8 cellular contexts compared by ENCODE assay signal in genomic region chr19:4246767-4247593, GRCh38. TPM values are rescaled to one million over a fixed set of nuclear protein-coding genes. Genes with fewer than 3 reads are reported as not detected.
DNase-seq lines count a peak whose midpoint lies in the region; ATAC-seq and TF ChIP-seq lines count a peak whose summit lies in the region.

TSS of gene YJU2 (plus strand) at chr19:4247080. CDS start at chr19:4247147, 67 bp downstream.

- peaks cover 38% of the 10 kb centered on the region for H3K36me3 ChIP-seq in CD4-positive, alpha-beta memory T cell (ENCODE audit: insufficient read depth, low read length)
- peaks cover 4 to 29% (median 18%) of the 10 kb centered on the region in 4 donors for H3K36me3 ChIP-seq in liver (ENCODE audit: control insufficient read depth in 4 of 4, insufficient read depth in 3 of 4, low read depth in 1 of 4, low read length in 3 of 4)

- peaks cover 6 to 31% (median 20%) of the 10 kb centered on the region in 4 donors for H3K4me1 Mint-ChIP-seq in CD4-positive, alpha-beta memory T cell

- DNase-seq in CD4-positive, alpha-beta memory T cell = peak; percentile 98 to 100 (median 99)
- DNase-seq in NCI-H82 (lab: John Stamatoyannopoulos, UW) (peak; percentile 100), dorsolateral prefrontal cortex (peak; percentile 82 to 98 (median 95))
- DNase-seq in activated CD4-positive, alpha-beta T cell treated with anti-CD3 and anti-CD28 coated beads, Interleukin-2, amount 50 U/mL, for 48 hours = peak; percentile 99
- peak; percentile 100 for DNase-seq in stimulated activated CD4-positive, alpha-beta T cell treated with anti-CD3 and anti-CD28 coated beads, Interleukin-4, amount 100 ng/mL, for 24 hours

- peaks cover 26 to 37% of the 10 kb centered on the region in 2 donors for H3K36me3 Mint-ChIP-seq in CD4-positive, alpha-beta memory T cell

- H3K4me3 Mint-ChIP-seq in CD4-positive, alpha-beta memory T cell = peak within 1 kb of the TSS; percentile 91 to 98 (median 96)

- POLR2A ChIA-PET in CD4-positive, alpha-beta memory T cell (lab: Charles Lee; ENCODE audit: partially characterized antibody) = interaction anchor here (0.7 to 3.2 kb wide), 30 partner anchors 10 to 1406 kb away, joined by 3 to 36 read pairs (median 4); partner anchors contain the start of genes CHAF1A, DPP9, EEF2 and HDGFL2

- H3K9me3 ChIP-seq in CD4-positive, alpha-beta memory T cell (ENCODE audit: control insufficient read depth in 1 of 2, low read length in 2 of 2) = no peaks in the 10 kb centered on the region
- peaks cover 0 to 1% (median under 1%) of the 10 kb centered on the region in 4 donors for H3K9me3 ChIP-seq in liver (ENCODE audit: control insufficient read depth in 4 of 4, low read length in 3 of 4)

- H3K27me3 Mint-ChIP-seq in CD4-positive, alpha-beta memory T cell = peaks cover 0 to 2% of the 10 kb centered on the region in 2 donors

- peak within 1 kb of the TSS; percentile 48 to 100 for H3K9ac ChIP-seq in liver (ENCODE audit: low read depth in 1 of 2, low read length in 2 of 2)

- H3K27me3 ChIP-seq in CD4-positive, alpha-beta memory T cell (ENCODE audit: insufficient read depth, low read length) = no peaks in the 10 kb centered on the region
- H3K27me3 ChIP-seq in dorsolateral prefrontal cortex = no peaks in the 10 kb centered on the region
- H3K27me3 ChIP-seq in liver (ENCODE audit: control insufficient read depth in 4 of 4, insufficient read depth in 4 of 4, low read length in 3 of 4) = no peaks in the 10 kb centered on the region

- H3K4me1 ChIP-seq in CD4-positive, alpha-beta memory T cell (ENCODE audit: insufficient read depth, low read length) = peaks cover 16% of the 10 kb centered on the region
- peaks cover 0 to 15% (median 10%) of the 10 kb centered on the region in 4 donors for H3K4me1 ChIP-seq in liver (ENCODE audit: control insufficient read depth in 4 of 4, insufficient read depth in 4 of 4, low read length in 3 of 4)

- WGBS in liver = under 1% methylated on average over 45 of the region's 45 CpGs

- H3K9me3 Mint-ChIP-seq in CD4-positive, alpha-beta memory T cell = peaks cover 0 to 12% (median 5%) of the 10 kb centered on the region in 8 donors

- CTCF ChIA-PET in CD4-positive, alpha-beta memory T cell (lab: Charles Lee; ENCODE audit: partially characterized antibody) = interaction anchor here (0.7 to 1.1 kb wide), 6 partner anchors 20 to 224 kb away, joined by 3 to 6 read pairs (median 3); partner anchors contain the start of gene SH3GL1

- TF ChIP-seq CTCF in dorsolateral prefrontal cortex (IDR thresholded peaks at IDR 0.05 in 54 of 56, conservative IDR thresholded peaks at IDR 0.05 in 2 of 56; ENCODE audit: low read depth in 1 of 56, partially characterized antibody in 56 of 56) (peak; percentile 35 to 74 (median 60)), liver (IDR thresholded peaks at IDR 0.05; ENCODE audit: low read depth, low read length, missing input control) (peak; percentile 28)

- H3K27ac Mint-ChIP-seq in CD4-positive, alpha-beta memory T cell = peak within 1 kb of the TSS; percentile 97 to 100 (median 99)

- peak; percentile 36 to 63 for TF ChIP-seq RAD21 in liver (IDR thresholded peaks at IDR 0.05)

- ATAC-seq in GM19438 (IDR thresholded peaks at IDR 0.05; ENCODE audit: low read depth, unreplicated experiment) (peak; percentile 80), HG03575 (IDR thresholded peaks at IDR 0.05; ENCODE audit: extremely low read depth, insufficient number of reproducible peaks, low FRiP score, unreplicated experiment) (peak; percentile 45)

- intact Hi-C loops in CD4-positive, alpha-beta memory T cell (cut with micrococcal nuclease) = loop anchor here (1.0 kb wide), 7 partner anchors 65 to 240 kb away; partner anchors contain the start of genes ANKRD24, CHAF1A, MPND and PIAS4
- intact Hi-C loops in dorsolateral prefrontal cortex (cut with DNase I) = loop anchor here in 1 of 2 donors (2.0 to 5.0 kb wide), 3 partner anchors 96 to 225 kb away; partner anchors contain the start of genes HDGFL2, MPND and UBXN6

- peak within 1 kb of the TSS; percentile 88 to 89 for H3K4me3 ChIP-seq in CD4-positive, alpha-beta memory T cell (ENCODE audit: low read length in 2 of 2)
- H3K4me3 ChIP-seq in dorsolateral prefrontal cortex = peak within 1 kb of the TSS; percentile 64 to 99 (median 83)
- peak within 1 kb of the TSS; percentile 46 to 98 (median 90) for H3K4me3 ChIP-seq in liver (ENCODE audit: low read depth in 1 of 3, low read length in 3 of 3)

- peak within 1 kb of the TSS; percentile 99 for H3K27ac ChIP-seq in CD4-positive, alpha-beta memory T cell (ENCODE audit: low read depth, low read length)
- H3K27ac ChIP-seq in dorsolateral prefrontal cortex = peak within 1 kb of the TSS; percentile 80 to 99 (median 97)
- peak within 1 kb of the TSS; percentile 92 to 98 for H3K27ac ChIP-seq in liver (ENCODE audit: low read depth in 1 of 2, low read length in 2 of 2)

TF ChIP-seq in liver, 16 proteins besides CTCF, POLR2A, EP300 and RAD21:
- TF ChIP-seq HNF4G (IDR thresholded peaks at IDR 0.05) = no peak
- peak; percentile 27 to 46 for TF ChIP-seq JUND (IDR thresholded peaks at IDR 0.05)
- TF ChIP-seq NR2F2 (IDR thresholded peaks at IDR 0.05) = peak; percentile 60
- peak; percentile 5 to 20 for TF ChIP-seq HNF4A (conservative IDR thresholded peaks at IDR 0.05)
- TF ChIP-seq SP1 (IDR thresholded peaks at IDR 0.05) = peak; percentile 99
- peak; percentile 7 to 31 for TF ChIP-seq RXRA (IDR thresholded peaks at IDR 0.05)
- TF ChIP-seq MAX (IDR thresholded peaks at IDR 0.05) = peak; percentile 61
- TF ChIP-seq TAF1 (conservative IDR thresholded peaks at IDR 0.05) = peak; percentile 69
- peak; percentile 4 for TF ChIP-seq ATF3 (IDR thresholded peaks at IDR 0.05)
- no peak for TF ChIP-seq FOXA2 (IDR thresholded peaks at IDR 0.05)
- TF ChIP-seq FOXA1 (IDR thresholded peaks at IDR 0.05) = no peak
- TF ChIP-seq YY1 (IDR thresholded peaks at IDR 0.05) = peak; percentile 54
- TF ChIP-seq, protein P1, sequence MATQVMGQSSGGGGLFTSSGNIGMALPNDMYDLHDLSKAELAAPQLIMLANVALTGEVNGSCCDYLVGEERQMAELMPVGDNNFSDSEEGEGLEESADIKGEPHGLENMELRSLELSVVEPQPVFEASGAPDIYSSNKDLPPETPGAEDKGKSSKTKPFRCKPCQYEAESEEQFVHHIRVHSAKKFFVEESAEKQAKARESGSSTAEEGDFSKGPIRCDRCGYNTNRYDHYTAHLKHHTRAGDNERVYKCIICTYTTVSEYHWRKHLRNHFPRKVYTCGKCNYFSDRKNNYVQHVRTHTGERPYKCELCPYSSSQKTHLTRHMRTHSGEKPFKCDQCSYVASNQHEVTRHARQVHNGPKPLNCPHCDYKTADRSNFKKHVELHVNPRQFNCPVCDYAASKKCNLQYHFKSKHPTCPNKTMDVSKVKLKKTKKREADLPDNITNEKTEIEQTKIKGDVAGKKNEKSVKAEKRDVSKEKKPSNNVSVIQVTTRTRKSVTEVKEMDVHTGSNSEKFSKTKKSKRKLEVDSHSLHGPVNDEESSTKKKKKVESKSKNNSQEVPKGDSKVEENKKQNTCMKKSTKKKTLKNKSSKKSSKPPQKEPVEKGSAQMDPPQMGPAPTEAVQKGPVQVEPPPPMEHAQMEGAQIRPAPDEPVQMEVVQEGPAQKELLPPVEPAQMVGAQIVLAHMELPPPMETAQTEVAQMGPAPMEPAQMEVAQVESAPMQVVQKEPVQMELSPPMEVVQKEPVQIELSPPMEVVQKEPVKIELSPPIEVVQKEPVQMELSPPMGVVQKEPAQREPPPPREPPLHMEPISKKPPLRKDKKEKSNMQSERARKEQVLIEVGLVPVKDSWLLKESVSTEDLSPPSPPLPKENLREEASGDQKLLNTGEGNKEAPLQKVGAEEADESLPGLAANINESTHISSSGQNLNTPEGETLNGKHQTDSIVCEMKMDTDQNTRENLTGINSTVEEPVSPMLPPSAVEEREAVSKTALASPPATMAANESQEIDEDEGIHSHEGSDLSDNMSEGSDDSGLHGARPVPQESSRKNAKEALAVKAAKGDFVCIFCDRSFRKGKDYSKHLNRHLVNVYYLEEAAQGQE (IDR thresholded peaks at IDR 0.05) = peak; percentile 34
- TF ChIP-seq EGR1 (IDR thresholded peaks at IDR 0.05; ENCODE audit: low read depth in 2 of 2) = peak; percentile 39 to 59
- TF ChIP-seq, protein P2, sequence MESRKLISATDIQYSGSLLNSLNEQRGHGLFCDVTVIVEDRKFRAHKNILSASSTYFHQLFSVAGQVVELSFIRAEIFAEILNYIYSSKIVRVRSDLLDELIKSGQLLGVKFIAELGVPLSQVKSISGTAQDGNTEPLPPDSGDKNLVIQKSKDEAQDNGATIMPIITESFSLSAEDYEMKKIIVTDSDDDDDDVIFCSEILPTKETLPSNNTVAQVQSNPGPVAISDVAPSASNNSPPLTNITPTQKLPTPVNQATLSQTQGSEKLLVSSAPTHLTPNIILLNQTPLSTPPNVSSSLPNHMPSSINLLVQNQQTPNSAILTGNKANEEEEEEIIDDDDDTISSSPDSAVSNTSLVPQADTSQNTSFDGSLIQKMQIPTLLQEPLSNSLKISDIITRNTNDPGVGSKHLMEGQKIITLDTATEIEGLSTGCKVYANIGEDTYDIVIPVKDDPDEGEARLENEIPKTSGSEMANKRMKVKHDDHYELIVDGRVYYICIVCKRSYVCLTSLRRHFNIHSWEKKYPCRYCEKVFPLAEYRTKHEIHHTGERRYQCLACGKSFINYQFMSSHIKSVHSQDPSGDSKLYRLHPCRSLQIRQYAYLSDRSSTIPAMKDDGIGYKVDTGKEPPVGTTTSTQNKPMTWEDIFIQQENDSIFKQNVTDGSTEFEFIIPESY (IDR thresholded peaks at IDR 0.05) = peak; percentile 96
- peak; percentile 99 for TF ChIP-seq GABPA (IDR thresholded peaks at IDR 0.05 in 1 of 2, conservative IDR thresholded peaks at IDR 0.05 in 1 of 2)

RNA-seq across cellular contexts. Expression of gene YJU2, which starts in this region (rescaled TPM):
- 10 to 100 TPM; 28.1 to 29.4 TPM for total RNA-seq in CD4-positive, alpha-beta memory T cell
- polyA plus RNA-seq in CD4-positive, alpha-beta memory T cell = 10 to 100 TPM; 13.0 to 36.1 TPM
- total RNA-seq in dorsolateral prefrontal cortex = 10 to 100 TPM; 13.4 to 26.3 (median 19.0) TPM
- 10 to 100 TPM in 1 of 2 donors, 1 to 10 TPM in 1; 9.2 to 12.7 TPM for total RNA-seq in liver
- 10 to 100 TPM in 1 of 2 donors, 1 to 10 TPM in 1; 6.5 to 11.4 TPM for polyA plus RNA-seq in liver

Comparison
In these comparisons a context has a peak if more than half of its experiments do, and no peak if none do; other contexts are left out.
1. Peak in every context shown above with its lines: DNase-seq, ATAC-seq, H3K4me3 ChIP-seq and H3K27ac ChIP-seq.